ENCODE assay signal across 10 cellular contexts in the genomic region with DNA sequence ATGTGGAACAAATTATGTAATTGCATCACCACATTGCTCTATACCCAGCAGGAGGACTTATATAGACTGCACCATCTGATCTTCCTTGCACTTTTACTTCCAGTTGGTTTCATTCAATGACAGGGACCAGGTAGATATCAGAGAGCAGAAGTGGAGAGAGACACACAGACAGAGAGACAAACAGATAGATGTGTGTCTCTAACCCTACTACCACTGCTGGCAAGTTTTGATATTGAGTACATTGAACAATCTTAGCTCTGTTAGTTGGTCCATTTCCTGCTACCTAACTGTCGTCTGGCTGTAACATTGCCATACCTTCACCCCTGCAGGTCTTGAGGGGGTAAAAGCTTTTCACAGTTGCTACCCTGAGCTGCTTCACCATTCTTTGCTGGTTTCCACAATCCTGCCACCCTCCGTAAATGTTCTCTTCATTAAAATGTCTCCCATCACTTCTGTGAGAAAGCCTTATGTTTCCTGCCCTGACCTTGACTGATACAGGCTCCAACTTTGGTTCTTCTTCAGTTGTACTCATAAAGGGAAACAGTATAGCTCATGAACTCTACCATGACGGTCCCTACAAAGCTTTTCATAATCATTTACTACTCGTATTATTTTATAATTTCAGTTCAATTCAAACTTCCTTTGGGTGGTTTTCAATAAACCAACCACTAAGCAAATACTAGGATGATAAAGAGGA.
DNase-seq lines count a peak whose midpoint lies in the region; ATAC-seq and FAIRE-seq lines count a peak whose summit lies in the region.
"Had no signal": no experiment of that assay in that cellular context is flagged by ENCODE, and none has a peak within 500 bp of the region (broad histone marks: within the 10 kb centered on the region; RNA-seq: fewer than 3 reads in every experiment).

No MANE protein-coding gene starts in this region.

- H3K9me3 Mint-ChIP-seq in activated naive CD4-positive, alpha-beta T cell treated with anti-CD3 and anti-CD28 coated beads, Interleukin-2, amount 10 ng/mL, durations not matched to agents 7 days and 5 days, result peaks cover 5% of the 10 kb centered on the region
- H3K9me3 Mint-ChIP-seq in central memory CD8-positive, alpha-beta T cell, result no peaks in the 10 kb centered on the region

- no peaks in the 10 kb centered on the region for H3K27me3 Mint-ChIP-seq in activated naive CD4-positive, alpha-beta T cell treated with anti-CD3 and anti-CD28 coated beads, Interleukin-2, amount 10 ng/mL, durations not matched to agents 7 days and 5 days
- no peaks in the 10 kb centered on the region for H3K27me3 Mint-ChIP-seq in central memory CD8-positive, alpha-beta T cell

- CTCF ChIA-PET in activated naive CD4-positive, alpha-beta T cell treated with anti-CD3 and anti-CD28 coated beads, Interleukin-2, amount 10 ng/mL, durations not matched to agents 7 days and 5 days (lab: Charles Lee), result interaction anchor here (1.1 to 1.5 kb wide), 3 partner anchors 71 to 290 kb away, joined by 3 to 4 read pairs (median 3); no protein-coding TSS in a partner anchor

- no peak for DNase-seq in activated naive CD4-positive, alpha-beta T cell treated with anti-CD3 and anti-CD28 coated beads, Interleukin-2, amount 10 ng/mL, durations not matched to agents 7 days and 5 days
- DNase-seq in activated naive CD4-positive, alpha-beta T cell treated with Interleukin-2 at 50 U/mL for 16 hours, result no peak
- DNase-seq in OCI-M1 (lab: John Stamatoyannopoulos, UW) (peak; percentile 74), frontal cortex (ENCODE audit: low spot score in 2 of 2) (no peak), NCI-H524 (lab: John Stamatoyannopoulos, UW) (no peak), nucleus accumbens (lab: John Stamatoyannopoulos, UW) (no peak)
- DNase-seq in central memory CD8-positive, alpha-beta T cell (ENCODE audit: low spot score in 2 of 2), result no peak
- DNase-seq in activated effector memory CD4-positive, alpha-beta T cell treated with anti-CD3 and anti-CD28 coated beads, Interleukin-2, amount 50 U/mL, for 16 hours, result no peak
- DNase-seq: NCI-H446; stimulated activated CD4-positive, alpha-beta T cell treated with anti-CD3 and anti-CD28 coated beads, Interleukin-2, amount 100 ng/mL, for 24 hours had no signal

- H3K4me3 Mint-ChIP-seq in activated naive CD4-positive, alpha-beta T cell treated with anti-CD3 and anti-CD28 coated beads, Interleukin-2, amount 10 ng/mL, durations not matched to agents 7 days and 5 days, result no peak overlapping the region
- peak overlapping the region; percentile 80 for H3K4me3 Mint-ChIP-seq in central memory CD8-positive, alpha-beta T cell

- peak; percentile 42 for ATAC-seq in central memory CD8-positive, alpha-beta T cell (replicated peaks; ENCODE audit: extremely low read depth, poor library complexity, severe bottlenecking)

- peaks cover 31% of the 10 kb centered on the region for H3K4me1 Mint-ChIP-seq in activated naive CD4-positive, alpha-beta T cell treated with anti-CD3 and anti-CD28 coated beads, Interleukin-2, amount 10 ng/mL, durations not matched to agents 7 days and 5 days
- peaks cover 27% of the 10 kb centered on the region for H3K4me1 Mint-ChIP-seq in central memory CD8-positive, alpha-beta T cell

- H3K36me3 Mint-ChIP-seq in activated naive CD4-positive, alpha-beta T cell treated with anti-CD3 and anti-CD28 coated beads, Interleukin-2, amount 10 ng/mL, durations not matched to agents 7 days and 5 days, result peaks cover 11% of the 10 kb centered on the region
- peaks cover 18% of the 10 kb centered on the region for H3K36me3 Mint-ChIP-seq in central memory CD8-positive, alpha-beta T cell (ENCODE audit: insufficient read depth)

- FAIRE-seq in frontal cortex (lab: Jason Lieb, UNC), result no peak

- peak overlapping the region; percentile 15 for H3K27ac Mint-ChIP-seq in activated naive CD4-positive, alpha-beta T cell treated with anti-CD3 and anti-CD28 coated beads, Interleukin-2, amount 10 ng/mL, durations not matched to agents 7 days and 5 days
- H3K27ac Mint-ChIP-seq in central memory CD8-positive, alpha-beta T cell (ENCODE audit: low read depth), result peak overlapping the region; percentile 99
